8 cellular contexts compared by ENCODE assay signal in the genomic region with DNA sequence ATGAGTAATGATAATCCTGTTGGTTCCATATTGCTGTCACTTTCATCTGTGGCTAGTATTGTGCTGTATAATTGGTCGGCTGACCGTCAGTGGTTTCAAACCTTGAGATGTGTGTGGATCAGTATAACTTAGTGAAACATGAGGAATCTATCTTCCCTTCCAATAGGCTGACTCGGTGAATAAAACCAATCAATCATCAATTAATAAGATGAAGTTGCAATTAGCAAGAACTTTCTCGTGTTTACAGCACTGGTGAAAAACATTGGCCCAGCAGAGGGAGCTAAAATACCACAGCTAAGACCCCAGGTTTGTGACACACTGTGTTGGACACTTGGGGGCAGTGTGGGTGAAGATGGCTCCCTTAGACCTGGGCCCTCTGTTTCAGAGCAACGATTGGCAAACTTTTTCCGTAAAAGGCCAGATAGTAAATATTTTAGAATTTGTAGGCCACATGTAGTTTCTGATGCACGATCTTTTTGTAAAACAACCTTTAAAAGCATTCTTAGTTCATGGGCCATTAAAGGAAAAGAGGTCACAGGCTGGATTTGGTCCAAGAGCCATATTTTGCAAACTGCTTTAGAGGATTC. TPM values are rescaled to one million over a fixed set of nuclear protein-coding genes. Genes with fewer than 3 reads are reported as not detected.
A peak's percentile ranks its signal among the peaks of the same experiment; 100 is the strongest.
DNase-seq lines count a peak whose midpoint lies in the region; ATAC-seq, FAIRE-seq and TF ChIP-seq lines count a peak whose summit lies in the region.

No MANE protein-coding gene starts in this region.

- ATAC-seq in GM18870 (IDR thresholded peaks at IDR 0.05; ENCODE audit: unreplicated experiment) (peak; percentile 89), HG03103 (IDR thresholded peaks at IDR 0.05; ENCODE audit: low read depth, unreplicated experiment) (peak; percentile 94)

- no peaks in the 10 kb centered on the region for H3K4me1 ChIP-seq in kidney (ENCODE audit: control insufficient read depth in 1 of 2, insufficient read depth in 1 of 2, low read depth in 1 of 2, low read length in 2 of 2)

- no peaks in the 10 kb centered on the region for H3K27me3 ChIP-seq in bronchial epithelial cell (ENCODE audit: control insufficient read depth, insufficient read depth, low read length)

- H3K9me3 ChIP-seq in kidney (ENCODE audit: control insufficient read depth in 1 of 2, low read length in 2 of 2) = no peaks in the 10 kb centered on the region

- FAIRE-seq in bronchial epithelial cell (lab: Jason Lieb, UNC) (peak; percentile 83), kidney (lab: Jason Lieb, UNC) (peak; percentile 86)

- H3K4me3 ChIP-seq in AG10803 (ENCODE audit: low read length) = peak overlapping the region; percentile 5; the same call in 1 of the 2 replicates
- H3K4me3 ChIP-seq in bronchial epithelial cell (ENCODE audit: low read depth, low read length) = no peak overlapping the region
- H3K4me3 ChIP-seq in kidney (ENCODE audit: low read length in 2 of 2) = peak overlapping the region in 1 of 2 donors; percentile 17

- intact Hi-C loops in kidney (cut with DNase I) = no loop called here

- DNase-seq in AG10803 (ENCODE audit: low read depth) (peak; percentile 84), NCI-H2171 treated with DMSO at 0.1 percent for 48 hours (lab: John Stamatoyannopoulos, UW) (peak; percentile 81), bronchial epithelial cell (ENCODE audit: low read depth) (peak; percentile 84), kidney (peak; percentile 84)
- DNase-seq in stimulated activated CD4-positive, alpha-beta T cell treated with anti-CD3 and anti-CD28 coated beads, Interleukin-2, amount 100 ng/mL, for 24 hours = peak; percentile 74 to 83

- H3K27ac ChIP-seq in VCaP (peak overlapping the region; percentile 40; the same call in 1 of the 2 replicates), kidney (ENCODE audit: low read depth in 2 of 2, low read length in 2 of 2) (no peak overlapping the region)

- no peak overlapping the region for H3K9ac ChIP-seq in kidney (ENCODE audit: low read length in 2 of 2)

- TF ChIP-seq CTCF in AG10803 (conservative IDR thresholded peaks at IDR 0.05; ENCODE audit: low read length) (peak; percentile 100), VCaP (conservative IDR thresholded peaks at IDR 0.05) (peak; percentile 98), bronchial epithelial cell (IDR thresholded peaks at IDR 0.05; ENCODE audit: insufficient read depth, low read length, severe bottlenecking) (peak; percentile 89), kidney (IDR thresholded peaks at IDR 0.05; ENCODE audit: borderline replicate concordance, extremely low read depth, insufficient read depth) (peak; percentile 100)

- no peaks in the 10 kb centered on the region for H3K36me3 ChIP-seq in bronchial epithelial cell (ENCODE audit: control insufficient read depth, insufficient read depth, low read length)
- H3K36me3 ChIP-seq in kidney (ENCODE audit: control insufficient read depth in 1 of 2, insufficient read depth in 2 of 2, low read length in 2 of 2) = no peaks in the 10 kb centered on the region

RNA-seq across cellular contexts. Expression of a gene that starts 47.8 kb away (rescaled TPM):
- total RNA-seq in bronchial epithelial cell (not detected in 2 replicates), kidney (not detected)
- polyA plus RNA-seq in kidney (ENCODE audit: insufficient read depth, low read depth, low replicate concordance) = 0.43 TPM
